8 cellular contexts compared by ENCODE assay signal in genomic region chr9:133134419-133135190, GRCh38. TPM values are rescaled to one million over a fixed set of nuclear protein-coding genes. Genes with fewer than 3 reads are reported as not detected.
DNase-seq lines count a peak whose midpoint lies in the region; ATAC-seq and TF ChIP-seq lines count a peak whose summit lies in the region.

No MANE protein-coding gene starts in this region.

- intact Hi-C loops in PC-9 (cut with micrococcal nuclease; ENCODE audit: unreplicated experiment): loop anchor here (1.0 kb wide), 3 partner anchors 7 to 20 kb away; no protein-coding TSS in a partner anchor

- DNase-seq in PC-9 (no peak), neural progenitor cell (ENCODE audit: low spot score) (no peak), COLO829 (ENCODE audit: low spot score) (no peak), amniotic stem cell (lab: John Stamatoyannopoulos, UW) (no peak), HK-2 (ENCODE audit: unreplicated experiment) (no peak)
- no peak for DNase-seq in effector memory CD4-positive, alpha-beta T cell

- H4K20me1 ChIP-seq in PC-9 (ENCODE audit: insufficient read depth) (peaks cover 7% of the 10 kb centered on the region; the same call in 1 of the 2 replicates), neural progenitor cell (ENCODE audit: low read depth) (peaks cover 99% of the 10 kb centered on the region)

- no peaks in the 10 kb centered on the region for H3K9me3 Mint-ChIP-seq in neural progenitor cell

- H3K79me2 ChIP-seq in PC-9 (ENCODE audit: low read depth) (peaks cover 28% of the 10 kb centered on the region), neural progenitor cell (ENCODE audit: low read depth) (peaks cover 8% of the 10 kb centered on the region)

- no peak overlapping the region for H2AFZ ChIP-seq in PC-9
- H2AFZ ChIP-seq in neural progenitor cell (replicated peaks): no peak overlapping the region

- H3K27ac Mint-ChIP-seq in neural progenitor cell: peak overlapping the region; percentile 97

- TSS peak; percentile 45 for BruUV-seq in PC-9 (replicated peaks; lab: Mats Ljungman, UMichigan)

- no peak overlapping the region for H3K4me3 Mint-ChIP-seq in neural progenitor cell

- peak overlapping the region; percentile 76 for H3K4me2 ChIP-seq in PC-9
- no peak overlapping the region for H3K4me2 ChIP-seq in neural progenitor cell

- H3K27ac ChIP-seq in C4-2B (peak overlapping the region; percentile 59), PC-9 (peak overlapping the region; percentile 70), neural progenitor cell (no peak overlapping the region)
- H3K27ac ChIP-seq in effector memory CD4-positive, alpha-beta T cell (ENCODE audit: insufficient read depth, low read length, poor library complexity, severe bottlenecking): peak overlapping the region; percentile 99

- H3K27me3 Mint-ChIP-seq in neural progenitor cell (ENCODE audit: insufficient read depth, low read depth): peaks cover 9% of the 10 kb centered on the region

- no peaks in the 10 kb centered on the region for H3K27me3 ChIP-seq in PC-9 (ENCODE audit: insufficient read depth, low read depth)
- H3K27me3 ChIP-seq in effector memory CD4-positive, alpha-beta T cell (replicated peaks; ENCODE audit: control insufficient read depth, insufficient read depth, low read length, poor library complexity, severe bottlenecking): no peaks in the 10 kb centered on the region
- no peaks in the 10 kb centered on the region for H3K27me3 ChIP-seq in neural progenitor cell

- H3K9me3 ChIP-seq in PC-9 (ENCODE audit: insufficient read depth, low read depth) (no peaks in the 10 kb centered on the region), neural progenitor cell (ENCODE audit: low read depth) (no peaks in the 10 kb centered on the region)
- no peaks in the 10 kb centered on the region for H3K9me3 ChIP-seq in effector memory CD4-positive, alpha-beta T cell (ENCODE audit: control insufficient read depth, low read length)

- CTCF ChIA-PET in PC-9 (lab: Charles Lee): interaction anchor here (1.0 to 3.2 kb wide), 5 partner anchors 10 to 104 kb away, joined by 3 to 25 read pairs (median 8); partner anchors contain the start of gene GTF3C5

- H3K4me1 ChIP-seq in PC-9 (replicated peaks; ENCODE audit: insufficient read depth) (peaks cover 39% of the 10 kb centered on the region), neural progenitor cell (peaks cover 13% of the 10 kb centered on the region)
- peaks cover 81% of the 10 kb centered on the region for H3K4me1 ChIP-seq in effector memory CD4-positive, alpha-beta T cell (ENCODE audit: control insufficient read depth, insufficient read depth, low read length, poor library complexity, severe bottlenecking)

- TF ChIP-seq CTCF in C4-2B (conservative IDR thresholded peaks at IDR 0.05) (no peak), PC-9 (conservative IDR thresholded peaks at IDR 0.05) (no peak), neural progenitor cell (IDR thresholded peaks at IDR 0.05) (no peak)

- H3K4me1 Mint-ChIP-seq in neural progenitor cell: peaks cover 34% of the 10 kb centered on the region

- no peak overlapping the region for H3K9ac ChIP-seq in neural progenitor cell

- H3K9me2 ChIP-seq in PC-9 (ENCODE audit: insufficient read depth): no peaks in the 10 kb centered on the region

- no peak for ATAC-seq in HG03521 (IDR thresholded peaks at IDR 0.05; ENCODE audit: unreplicated experiment)

- no peaks in the 10 kb centered on the region for H3K36me3 Mint-ChIP-seq in neural progenitor cell

- POLR2A ChIA-PET in PC-9 (lab: Charles Lee; ENCODE audit: unreplicated experiment): interaction anchor here (0.5 to 1.2 kb wide), 10 partner anchors 9 to 590 kb away, joined by 3 to 16 read pairs (median 4); partner anchors contain the start of genes CACFD1 and SLC2A6

- H3K4me3 ChIP-seq in PC-9 (peak overlapping the region; percentile 19; the same call in 1 of the 2 replicates), neural progenitor cell (no peak overlapping the region)
- peak overlapping the region; percentile 11 for H3K4me3 ChIP-seq in effector memory CD4-positive, alpha-beta T cell (ENCODE audit: insufficient read depth, low read depth, low read length, poor library complexity, severe bottlenecking)

- no peaks in the 10 kb centered on the region for H3K36me3 ChIP-seq in PC-9 (ENCODE audit: low read depth)
- H3K36me3 ChIP-seq in effector memory CD4-positive, alpha-beta T cell (ENCODE audit: control insufficient read depth, insufficient read depth, low read length): no peaks in the 10 kb centered on the region
- H3K36me3 ChIP-seq in neural progenitor cell: no peaks in the 10 kb centered on the region

- H3F3A ChIP-seq in PC-9 (ENCODE audit: insufficient read depth, low read depth) (peaks cover 39% of the 10 kb centered on the region), neural progenitor cell (ENCODE audit: low read depth) (no peaks in the 10 kb centered on the region)

RNA-seq across cellular contexts. Expression of gene RALGDS, which starts 13.6 kb away (rescaled TPM):
- total RNA-seq in PC-9 (2021) (24.8 and 30.0 TPM in 2 replicates), neural progenitor cell (ENCODE audit: low replicate concordance) (24.1 and 58.8 TPM in 2 replicates)

RNA-seq across cellular contexts. Expression of gene GBGT1, which starts 29.1 kb away (rescaled TPM):
- 1.2 and 3.0 TPM in 2 replicates for total RNA-seq in PC-9 (2021)
- total RNA-seq in neural progenitor cell (ENCODE audit: low replicate concordance): 2.0 and 3.0 TPM in 2 replicates
